In the genomic region with DNA sequence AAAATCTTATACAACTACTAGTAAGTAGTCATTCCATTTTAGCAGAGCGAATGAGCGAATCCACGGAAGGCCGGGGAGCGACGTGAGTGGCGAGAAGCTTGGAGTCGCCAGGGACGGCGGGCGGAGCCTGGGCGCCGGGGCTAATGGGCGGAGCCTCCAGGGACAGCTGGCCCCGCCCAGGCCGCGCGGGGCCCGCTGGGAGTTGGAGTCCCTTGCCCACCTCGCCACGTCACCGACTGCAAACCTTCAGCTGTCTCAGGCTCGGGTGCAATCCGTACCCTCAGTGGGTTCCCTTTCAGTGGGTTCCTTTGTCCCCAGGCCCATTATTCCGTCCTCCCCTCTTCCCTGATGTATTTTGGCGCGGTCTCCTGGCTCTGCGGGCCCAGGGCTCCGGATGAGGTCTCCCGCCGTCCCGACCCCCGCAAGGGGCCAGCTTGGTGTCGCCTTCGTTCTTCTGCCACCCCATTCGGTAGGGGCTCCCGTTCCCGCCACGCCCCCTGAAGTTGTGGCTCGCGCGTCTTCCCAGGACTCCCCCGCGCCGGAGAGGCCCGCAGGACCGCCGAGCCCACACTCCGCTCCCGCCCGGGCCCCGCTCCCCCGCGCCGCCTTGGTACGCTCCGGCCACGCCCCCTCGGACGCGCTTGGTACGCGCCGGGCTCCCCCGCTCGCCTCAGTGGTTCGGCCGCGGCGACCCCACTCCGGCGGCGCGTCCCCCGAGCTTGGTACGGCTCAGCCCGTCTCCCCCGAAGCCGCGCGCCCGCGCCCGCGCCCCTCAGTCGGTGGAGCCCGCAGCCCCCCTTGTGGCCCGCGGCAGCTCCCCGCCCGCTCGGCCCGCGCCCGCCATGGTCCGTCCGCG, we compare ENCODE assay signal across 8 cellular contexts. TPM values are rescaled to one million over a fixed set of nuclear protein-coding genes. Genes with fewer than 3 reads are reported as not detected.
DNase-seq lines count a peak whose midpoint lies in the region; ATAC-seq lines count a peak whose summit lies in the region.

A gene (plus strand): TSS at position 673 of the 856 bp plus-strand sequence.

- H3K27ac ChIP-seq in cingulate gyrus (ENCODE audit: low read depth, low read length), result peak within 1 kb of the TSS; percentile 100

- peak; percentile 69 for ATAC-seq in HG03442 (IDR thresholded peaks at IDR 0.05; ENCODE audit: unreplicated experiment)
- peak; percentile 92 for ATAC-seq in left colon

- intact Hi-C loops in left colon (cut with DNase I, micrococcal nuclease), result no loop called here

- DNase-seq in AG20443 (ENCODE audit: low spot score) (peak; percentile 99), GM19238 (ENCODE audit: insufficient read length, low spot score) (peak; percentile 98), NCI-H524 (lab: John Stamatoyannopoulos, UW) (peak; percentile 94), left colon (peak; percentile 90 to 94)
- peak; percentile 85 to 87 for DNase-seq in activated CD4-positive, alpha-beta T cell treated with anti-CD3 and anti-CD28 coated beads for 4 hours
- peak; percentile 80 to 88 for DNase-seq in stimulated activated CD4-positive, alpha-beta T cell treated with anti-CD3 and anti-CD28 coated beads, Interleukin-1b, Interleukin-23, amount 100 ng/mL, for 4 hours (ENCODE audit: low read depth in 2 of 2)

RNA-seq across cellular contexts. Expression of the gene that starts here (rescaled TPM):
- total RNA-seq in left colon, result 10 to 100 TPM; 95.3 to 95.5 TPM

Comparison
In these comparisons a context has a peak if more than half of its experiments do, and no peak if none do; other contexts are left out.
1. Peak in every context shown above with its lines: DNase-seq, ATAC-seq and H3K27ac ChIP-seq.